1 cellular context compared by ENCODE assay signal in genomic region chr1:16243936-16244649, GRCh38.
TF ChIP-seq lines count a peak whose summit lies in the region.

No MANE protein-coding gene starts in this region.

TF ChIP-seq in K562, 482 proteins besides CTCF, POLR2A, EP300 and RAD21 (continued from another document and continues in another):
- TF ChIP-seq ARID3A (IDR thresholded peaks at IDR 0.05; ENCODE audit: borderline replicate concordance, low read depth, low read length) (0 out of 2 replicates have a peak, but pooled peaks have one; percentile 15), ETS1 (conservative IDR thresholded peaks at IDR 0.05; ENCODE audit: control insufficient read depth, low read depth, low read length) (no peak), JUNB (CRISPR knock-in tag; conservative IDR thresholded peaks at IDR 0.05) (0 out of 2 replicates have a peak, but pooled peaks have one; percentile 21), ZNF280A (IDR thresholded peaks at IDR 0.05; ENCODE audit: low read depth, partially characterized antibody) (no peak), TFE3 (CRISPR knock-in tag; IDR thresholded peaks at IDR 0.05) (no peak), BRD9 (IDR thresholded peaks at IDR 0.05; ENCODE audit: low read depth, partially characterized antibody) (peak; percentile 30), TFAM (CRISPR knock-in tag; conservative IDR thresholded peaks at IDR 0.05) (no peak), FOXJ3 (CRISPR knock-in tag; IDR thresholded peaks at IDR 0.05) (no peak), MAFK (IDR thresholded peaks at IDR 0.05; ENCODE audit: low read length) (peak; percentile 17; the same call in 1 of the 2 replicates), PKNOX1 (IDR thresholded peaks at IDR 0.05) (0 out of 2 replicates have a peak, but pooled peaks have one; percentile 33), ZNF511 (CRISPR knock-in tag; IDR thresholded peaks at IDR 0.05) (0 out of 2 replicates have a peak, but pooled peaks have one; percentile 64), BRD4 (IDR thresholded peaks at IDR 0.05) (no peak), HDAC6 (IDR thresholded peaks at IDR 0.05; ENCODE audit: low read depth, low read length) (no peak), ZNF41 (CRISPR knock-in tag; conservative IDR thresholded peaks at IDR 0.05) (no peak), ARID2 (IDR thresholded peaks at IDR 0.05) (peak; percentile 74), E2F3 (CRISPR knock-in tag; IDR thresholded peaks at IDR 0.05) (no peak), ESRRA (IDR thresholded peaks at IDR 0.05; ENCODE audit: borderline replicate concordance, low read depth) (0 out of 2 replicates have a peak, but pooled peaks have one; percentile 10), SMC3 (conservative IDR thresholded peaks at IDR 0.05; ENCODE audit: insufficient read depth, low read depth, low read length) (peak; percentile 93), ID3 (CRISPR knock-in tag; IDR thresholded peaks at IDR 0.05) (no peak), ID3 (tag; IDR thresholded peaks at IDR 0.05) (no peak), ZFP91 (CRISPR knock-in tag; IDR thresholded peaks at IDR 0.05) (peak; percentile 33; the same call in 1 of the 2 replicates), KLF16 (IDR thresholded peaks at IDR 0.05) (peak; percentile 60; the same call in 1 of the 2 replicates), SREBF2 (CRISPR knock-in tag; IDR thresholded peaks at IDR 0.05) (no peak), RERE (CRISPR knock-in tag; IDR thresholded peaks at IDR 0.05; ENCODE audit: borderline replicate concordance) (no peak), PBX2 (CRISPR knock-in tag; IDR thresholded peaks at IDR 0.05; ENCODE audit: low read depth) (no peak), PBX2 (tag; conservative IDR thresholded peaks at IDR 0.05; ENCODE audit: low read depth) (0 out of 2 replicates have a peak, but pooled peaks have one; percentile 15), PRMT5 (CRISPR knock-in tag; IDR thresholded peaks at IDR 0.05) (no peak), POLR2AphosphoS2 (IDR thresholded peaks at IDR 0.05; ENCODE audit: low read length) (peak; percentile 76; the same call in 1 of the 2 replicates), ZMIZ1 (IDR thresholded peaks at IDR 0.05; ENCODE audit: low read depth in 2 of 2, low read length in 2 of 2) (peak in 1 of 2 experiments; percentile 19; a peak in 1 of 4 replicates)
